10 cellular contexts compared by ENCODE assay signal in genomic region chr2:99806758-99807157, GRCh38.
DNase-seq lines count a peak whose midpoint lies in the region; ATAC-seq and TF ChIP-seq lines count a peak whose summit lies in the region.
"Had no signal": no experiment of that assay in that cellular context is flagged by ENCODE, and none has a peak within 500 bp of the region (broad histone marks: within the 10 kb centered on the region; RNA-seq: fewer than 3 reads in every experiment).

No MANE protein-coding gene starts in this region.

- H3K4me1 Mint-ChIP-seq in Calu3 (ENCODE audit: low read depth, unreplicated experiment) (peaks cover 76% of the 10 kb centered on the region), osteocyte (ENCODE audit: unreplicated experiment) (peaks cover 74% of the 10 kb centered on the region)
- no peaks in the 10 kb centered on the region for H3K4me1 Mint-ChIP-seq in activated naive CD8-positive, alpha-beta T cell treated with anti-CD3 and anti-CD28 coated beads for 36 hours
- no peaks in the 10 kb centered on the region for H3K4me1 Mint-ChIP-seq in activated CD8-positive, alpha-beta memory T cell treated with anti-CD3 and anti-CD28 coated beads, Interleukin-2, amount 10 ng/mL, durations not matched to agents 7 days and 5 days
- H3K4me1 Mint-ChIP-seq: activated CD4-positive, alpha-beta memory T cell treated with anti-CD3 and anti-CD28 coated beads, Interleukin-2, amount 10 ng/mL, durations not matched to agents 7 days and 5 days had no signal

- CTCF ChIA-PET in Calu3 (lab: Charles Lee): no interaction called here
- CTCF ChIA-PET in activated CD8-positive, alpha-beta memory T cell treated with anti-CD3 and anti-CD28 coated beads, Interleukin-2, amount 10 ng/mL, durations not matched to agents 7 days and 5 days (lab: Charles Lee): no interaction called here

- H3K4me3 Mint-ChIP-seq in Calu3 (ENCODE audit: low read depth, unreplicated experiment): peak overlapping the region; percentile 29
- peak overlapping the region; percentile 5 for H3K4me3 Mint-ChIP-seq in osteocyte (ENCODE audit: unreplicated experiment)
- no peak overlapping the region for H3K4me3 Mint-ChIP-seq in activated naive CD8-positive, alpha-beta T cell treated with anti-CD3 and anti-CD28 coated beads for 36 hours
- no peak overlapping the region for H3K4me3 Mint-ChIP-seq in activated CD8-positive, alpha-beta memory T cell treated with anti-CD3 and anti-CD28 coated beads, Interleukin-2, amount 10 ng/mL, durations not matched to agents 7 days and 5 days
- H3K4me3 Mint-ChIP-seq: activated CD4-positive, alpha-beta memory T cell treated with anti-CD3 and anti-CD28 coated beads, Interleukin-2, amount 10 ng/mL, durations not matched to agents 7 days and 5 days had no signal

- H3K9me3 Mint-ChIP-seq in Calu3 (ENCODE audit: low read depth, unreplicated experiment) (peaks cover 7% of the 10 kb centered on the region), osteocyte (ENCODE audit: unreplicated experiment) (peaks cover 12% of the 10 kb centered on the region)
- H3K9me3 Mint-ChIP-seq in activated naive CD8-positive, alpha-beta T cell treated with anti-CD3 and anti-CD28 coated beads for 36 hours: no peaks in the 10 kb centered on the region
- H3K9me3 Mint-ChIP-seq in activated CD8-positive, alpha-beta memory T cell treated with anti-CD3 and anti-CD28 coated beads, Interleukin-2, amount 10 ng/mL, durations not matched to agents 7 days and 5 days (ENCODE audit: low read depth): no peaks in the 10 kb centered on the region
- H3K9me3 Mint-ChIP-seq: activated CD4-positive, alpha-beta memory T cell treated with anti-CD3 and anti-CD28 coated beads, Interleukin-2, amount 10 ng/mL, durations not matched to agents 7 days and 5 days had no signal

- H3K27me3 Mint-ChIP-seq in Calu3 (ENCODE audit: unreplicated experiment) (peaks cover 16% of the 10 kb centered on the region), osteocyte (ENCODE audit: unreplicated experiment) (no peaks in the 10 kb centered on the region)
- H3K27me3 Mint-ChIP-seq in activated naive CD8-positive, alpha-beta T cell treated with anti-CD3 and anti-CD28 coated beads for 36 hours: no peaks in the 10 kb centered on the region
- H3K27me3 Mint-ChIP-seq in activated CD8-positive, alpha-beta memory T cell treated with anti-CD3 and anti-CD28 coated beads, Interleukin-2, amount 10 ng/mL, durations not matched to agents 7 days and 5 days: peaks cover 9% of the 10 kb centered on the region

- DNase-seq in Calu3 (peak; percentile 19), RPMI7951 (ENCODE audit: low read depth) (peak; percentile 45), fibroblast of mammary gland (ENCODE audit: low read depth) (peak; percentile 39), osteocyte (ENCODE audit: extremely low spot score, unreplicated experiment) (no peak), ecto neural progenitor cell (ENCODE audit: low spot score) (no peak), GM19238 (ENCODE audit: insufficient read length, low spot score) (no peak)
- DNase-seq in activated naive CD8-positive, alpha-beta T cell treated with anti-CD3 and anti-CD28 coated beads for 36 hours: no peak
- no peak for DNase-seq in activated CD8-positive, alpha-beta memory T cell treated with anti-CD3 and anti-CD28 coated beads, Interleukin-2, amount 10 ng/mL, durations not matched to agents 7 days and 5 days
- DNase-seq: activated CD4-positive, alpha-beta memory T cell treated with anti-CD3 and anti-CD28 coated beads, Interleukin-2, amount 10 ng/mL, durations not matched to agents 7 days and 5 days; MV-4-11 had no signal

- peak overlapping the region; percentile 38 for H3K27ac Mint-ChIP-seq in Calu3 (ENCODE audit: unreplicated experiment)
- H3K27ac Mint-ChIP-seq in osteocyte (ENCODE audit: unreplicated experiment): peak overlapping the region; percentile 62
- no peak overlapping the region for H3K27ac Mint-ChIP-seq in activated naive CD8-positive, alpha-beta T cell treated with anti-CD3 and anti-CD28 coated beads for 36 hours
- no peak overlapping the region for H3K27ac Mint-ChIP-seq in activated CD8-positive, alpha-beta memory T cell treated with anti-CD3 and anti-CD28 coated beads, Interleukin-2, amount 10 ng/mL, durations not matched to agents 7 days and 5 days
- H3K27ac Mint-ChIP-seq: activated CD4-positive, alpha-beta memory T cell treated with anti-CD3 and anti-CD28 coated beads, Interleukin-2, amount 10 ng/mL, durations not matched to agents 7 days and 5 days had no signal

- TF ChIP-seq CTCF in Calu3 (IDR thresholded peaks at IDR 0.05; ENCODE audit: unreplicated experiment): no peak
- TF ChIP-seq CTCF in fibroblast of mammary gland (conservative IDR thresholded peaks at IDR 0.05; ENCODE audit: control insufficient read depth, insufficient read depth, low read depth, low read length): no peak
- TF ChIP-seq CTCF in osteocyte (IDR thresholded peaks at IDR 0.05): no peak

- no peak overlapping the region for H3K4me3 ChIP-seq in fibroblast of mammary gland (ENCODE audit: control insufficient read depth, low read depth, low read length)

- H3K36me3 Mint-ChIP-seq in Calu3 (ENCODE audit: insufficient read depth, unreplicated experiment) (no peaks in the 10 kb centered on the region), osteocyte (ENCODE audit: unreplicated experiment) (peaks cover 18% of the 10 kb centered on the region)
- no peaks in the 10 kb centered on the region for H3K36me3 Mint-ChIP-seq in activated naive CD8-positive, alpha-beta T cell treated with anti-CD3 and anti-CD28 coated beads for 36 hours
- H3K36me3 Mint-ChIP-seq in activated CD8-positive, alpha-beta memory T cell treated with anti-CD3 and anti-CD28 coated beads, Interleukin-2, amount 10 ng/mL, durations not matched to agents 7 days and 5 days: no peaks in the 10 kb centered on the region

- intact Hi-C loops in Calu3 (cut with micrococcal nuclease; ENCODE audit: unreplicated experiment): no loop called here

- ATAC-seq in activated CD8-positive, alpha-beta memory T cell treated with anti-CD3 and anti-CD28 coated beads, Interleukin-2, amount 10 ng/mL, durations not matched to agents 7 days and 5 days: no peak

- no TSS peak for BruUV-seq in Calu3 (replicated peaks; lab: Mats Ljungman, UMichigan)

Comparison
In these comparisons a context has a peak if more than half of its experiments do, and no peak if none do; other contexts are left out.
1. DNase-seq: peak in Calu3 (single experiment), RPMI7951 (single experiment) and fibroblast of mammary gland (single experiment); none in osteocyte (single experiment), activated naive CD8-positive, alpha-beta T cell treated with anti-CD3 and anti-CD28 coated beads for 36 hours (single experiment), ecto neural progenitor cell (single experiment), activated CD8-positive, alpha-beta memory T cell treated with anti-CD3 and anti-CD28 coated beads, Interleukin-2, amount 10 ng/mL, durations not matched to agents 7 days and 5 days (single experiment) and GM19238 (single experiment).
2. H3K27ac Mint-ChIP-seq: peak in Calu3 (single experiment) and osteocyte (single experiment); none in activated naive CD8-positive, alpha-beta T cell treated with anti-CD3 and anti-CD28 coated beads for 36 hours (single experiment) and activated CD8-positive, alpha-beta memory T cell treated with anti-CD3 and anti-CD28 coated beads, Interleukin-2, amount 10 ng/mL, durations not matched to agents 7 days and 5 days (single experiment).
3. H3K4me3 Mint-ChIP-seq: peak in Calu3 (single experiment) and osteocyte (single experiment); none in activated naive CD8-positive, alpha-beta T cell treated with anti-CD3 and anti-CD28 coated beads for 36 hours (single experiment) and activated CD8-positive, alpha-beta memory T cell treated with anti-CD3 and anti-CD28 coated beads, Interleukin-2, amount 10 ng/mL, durations not matched to agents 7 days and 5 days (single experiment).